30 cellular contexts compared by ENCODE assay signal in genomic region chr6:137625100-137625661, GRCh38.
"Had no signal": no experiment of that assay in that cellular context is flagged by ENCODE, and none has a peak within 500 bp of the region (broad histone marks: within the 10 kb centered on the region; RNA-seq: fewer than 3 reads in every experiment).

No MANE protein-coding gene starts in this region.

- H3K27ac ChIP-seq: brain microvascular endothelial cell, Peyer's patch, WERI-Rb-1 had no signal

- H3K36me3 Mint-ChIP-seq: activated CD8-positive, alpha-beta memory T cell treated with anti-CD3 and anti-CD28 coated beads, Interleukin-2, amount 10 ng/mL, durations not matched to agents 7 days and 5 days; activated naive CD4-positive, alpha-beta T cell treated with anti-CD3 and anti-CD28 coated beads, Interleukin-2, amount 10 ng/mL, durations not matched to agents 7 days and 5 days; activated naive CD8-positive, alpha-beta T cell had no signal

- H3K9me3 Mint-ChIP-seq: activated CD4-positive, alpha-beta memory T cell treated with anti-CD3 and anti-CD28 coated beads, Interleukin-2, amount 10 ng/mL, durations not matched to agents 7 days and 5 days; activated naive CD4-positive, alpha-beta T cell treated with anti-CD3 and anti-CD28 coated beads, Interleukin-2, amount 10 ng/mL, durations not matched to agents 7 days and 5 days; activated naive CD8-positive, alpha-beta T cell treated with anti-CD3 and anti-CD28 coated beads, Interleukin-2, amount 50 U/mL, for 24 hours; T-helper 1 cell treated with Interleukin-12 subunit alpha and Interleukin-12 subunit beta and Interleukin-4 antibody, amounts not matched to agents 30 μg/mL and 1 μg/mL, for 36 hours; T-helper 2 cell treated with Interferon-gamma antibody and Interleukin-4, amounts not matched to agents 5 μg/mL and 100 μg/mL, for 36 hours had no signal

- H3K4me3 Mint-ChIP-seq: activated CD4-positive, alpha-beta memory T cell treated with anti-CD3 and anti-CD28 coated beads, Interleukin-2, amount 10 ng/mL, durations not matched to agents 7 days and 5 days; activated CD8-positive, alpha-beta memory T cell treated with anti-CD3 and anti-CD28 coated beads, Interleukin-2, amount 10 ng/mL, durations not matched to agents 7 days and 5 days; activated naive CD4-positive, alpha-beta T cell treated with anti-CD3 and anti-CD28 coated beads, Interleukin-2, amount 10 ng/mL, durations not matched to agents 7 days and 5 days; activated naive CD8-positive, alpha-beta T cell; activated naive CD8-positive, alpha-beta T cell treated with anti-CD3 and anti-CD28 coated beads, Interleukin-2, amount 50 U/mL, for 24 hours; T-helper 1 cell treated with Interleukin-12 subunit alpha and Interleukin-12 subunit beta and Interleukin-4 antibody, amounts not matched to agents 30 μg/mL and 1 μg/mL, for 36 hours; T-helper 2 cell treated with Interferon-gamma antibody and Interleukin-4, amounts not matched to agents 5 μg/mL and 100 μg/mL, for 36 hours had no signal

- H3K36me3 ChIP-seq: brain microvascular endothelial cell, Peyer's patch, WERI-Rb-1 had no signal

- DNase-seq: activated CD4-positive, alpha-beta memory T cell treated with anti-CD3 and anti-CD28 coated beads, Interleukin-2, amount 10 ng/mL, durations not matched to agents 7 days and 5 days; activated CD4-positive, alpha-beta T cell treated with anti-CD3 and anti-CD28 coated beads for 1 hour; activated CD4-positive, alpha-beta T cell treated with anti-CD3 and anti-CD28 coated beads for 48 hours; activated CD4-positive, CD25-positive, alpha-beta regulatory T cell; activated CD8-positive, alpha-beta memory T cell treated with anti-CD3 and anti-CD28 coated beads for 24 hours; activated CD8-positive, alpha-beta memory T cell treated with anti-CD3 and anti-CD28 coated beads, Interleukin-2, amount 10 ng/mL, durations not matched to agents 7 days and 5 days; activated CD8-positive, alpha-beta memory T cell treated with anti-CD3 and anti-CD28 coated beads, Interleukin-2, amount 50 U/mL, for 48 hours; activated effector memory CD4-positive, alpha-beta T cell treated with Interleukin-2 at 50 U/mL for 16 hours; activated naive CD4-positive, alpha-beta T cell treated with anti-CD3 and anti-CD28 coated beads, Interleukin-2, amount 10 ng/mL, durations not matched to agents 7 days and 5 days; activated naive CD8-positive, alpha-beta T cell treated with anti-CD3 and anti-CD28 coated beads, Interleukin-2, amount 50 U/mL, for 24 hours; activated T-cell treated with anti-CD3 and anti-CD28 coated beads, Interleukin-2, amount 50 U/mL, for 48 hours; aorta; brain microvascular endothelial cell; central memory CD4-positive, alpha-beta T cell; KBM-7; NCI-H1048; NCI-H1105 treated with DMSO at 0.1 percent for 48 hours; NCI-H1436 treated with DMSO at 0.1 percent for 48 hours; NCI-H1694 treated with DMSO at 0.1 percent for 48 hours; NCI-H2029; NCI-H345; NCI-H524 treated with DMSO at 0.1 percent for 48 hours; NK-92 treated with Interleukin-12 subunit alpha and Interleukin-12 subunit beta, amount 100 ng/mL, for 24 hours; PC-3; Peyer's patch; Right ventricle myocardium superior; WERI-Rb-1 had no signal

- H3K4me1 ChIP-seq: Peyer's patch had no signal

- H3K4me1 Mint-ChIP-seq: activated CD4-positive, alpha-beta memory T cell treated with anti-CD3 and anti-CD28 coated beads, Interleukin-2, amount 10 ng/mL, durations not matched to agents 7 days and 5 days; activated CD8-positive, alpha-beta memory T cell treated with anti-CD3 and anti-CD28 coated beads, Interleukin-2, amount 10 ng/mL, durations not matched to agents 7 days and 5 days; activated naive CD4-positive, alpha-beta T cell treated with anti-CD3 and anti-CD28 coated beads, Interleukin-2, amount 10 ng/mL, durations not matched to agents 7 days and 5 days; activated naive CD8-positive, alpha-beta T cell treated with anti-CD3 and anti-CD28 coated beads, Interleukin-2, amount 50 U/mL, for 24 hours had no signal

- H3K27ac Mint-ChIP-seq: activated CD4-positive, alpha-beta memory T cell treated with anti-CD3 and anti-CD28 coated beads, Interleukin-2, amount 10 ng/mL, durations not matched to agents 7 days and 5 days; activated CD8-positive, alpha-beta memory T cell treated with anti-CD3 and anti-CD28 coated beads, Interleukin-2, amount 10 ng/mL, durations not matched to agents 7 days and 5 days; activated naive CD4-positive, alpha-beta T cell treated with anti-CD3 and anti-CD28 coated beads, Interleukin-2, amount 10 ng/mL, durations not matched to agents 7 days and 5 days; activated naive CD8-positive, alpha-beta T cell; activated naive CD8-positive, alpha-beta T cell treated with anti-CD3 and anti-CD28 coated beads, Interleukin-2, amount 50 U/mL, for 24 hours; T-helper 1 cell treated with Interleukin-12 subunit alpha and Interleukin-12 subunit beta and Interleukin-4 antibody, amounts not matched to agents 30 μg/mL and 1 μg/mL, for 36 hours; T-helper 2 cell treated with Interferon-gamma antibody and Interleukin-4, amounts not matched to agents 5 μg/mL and 100 μg/mL, for 36 hours had no signal

- H3K4me3 ChIP-seq: Peyer's patch had no signal

- H3K27me3 ChIP-seq: brain microvascular endothelial cell, Peyer's patch had no signal

- H3K9me3 ChIP-seq: Peyer's patch had no signal

- ATAC-seq: activated CD8-positive, alpha-beta memory T cell treated with anti-CD3 and anti-CD28 coated beads, Interleukin-2, amount 10 ng/mL, durations not matched to agents 7 days and 5 days; activated naive CD8-positive, alpha-beta T cell treated with anti-CD3 and anti-CD28 coated beads, Interleukin-2, amount 50 U/mL, for 24 hours; PC-3 had no signal
